ENCODE assay signal across 1 cellular context in genomic region chr11:119169272-119169719, GRCh38.
A peak's percentile ranks its signal among the peaks of the same experiment; 100 is the strongest.
TF ChIP-seq lines count a peak whose summit lies in the region.

No MANE protein-coding gene starts in this region.

TF ChIP-seq in GM12878, 131 proteins besides CTCF, POLR2A, EP300 and RAD21:
- TF ChIP-seq SMC3 (IDR thresholded peaks at IDR 0.05; ENCODE audit: borderline replicate concordance, low read length) = no peak
- TF ChIP-seq CUX1 (IDR thresholded peaks at IDR 0.05; ENCODE audit: insufficient replicate concordance, low read depth, low read length) = no peak
- no peak for TF ChIP-seq SKIL (IDR thresholded peaks at IDR 0.05; ENCODE audit: low read depth, poor library complexity, severe bottlenecking)
- no peak for TF ChIP-seq ATF2 (IDR thresholded peaks at IDR 0.05; ENCODE audit: low read length)
- TF ChIP-seq POLR2AphosphoS5 (IDR thresholded peaks at IDR 0.05; ENCODE audit: low read length) = peak; percentile 5; the same call in 1 of the 2 replicates
- no peak for TF ChIP-seq IRF5 (IDR thresholded peaks at IDR 0.05; ENCODE audit: borderline replicate concordance)
- TF ChIP-seq MLLT1 (IDR thresholded peaks at IDR 0.05) = peak; percentile 84
- no peak for TF ChIP-seq POU2F2 (IDR thresholded peaks at IDR 0.05; ENCODE audit: borderline replicate concordance, low read depth, low read length)
